ENCODE assay signal across 8 cellular contexts in the genomic region with DNA sequence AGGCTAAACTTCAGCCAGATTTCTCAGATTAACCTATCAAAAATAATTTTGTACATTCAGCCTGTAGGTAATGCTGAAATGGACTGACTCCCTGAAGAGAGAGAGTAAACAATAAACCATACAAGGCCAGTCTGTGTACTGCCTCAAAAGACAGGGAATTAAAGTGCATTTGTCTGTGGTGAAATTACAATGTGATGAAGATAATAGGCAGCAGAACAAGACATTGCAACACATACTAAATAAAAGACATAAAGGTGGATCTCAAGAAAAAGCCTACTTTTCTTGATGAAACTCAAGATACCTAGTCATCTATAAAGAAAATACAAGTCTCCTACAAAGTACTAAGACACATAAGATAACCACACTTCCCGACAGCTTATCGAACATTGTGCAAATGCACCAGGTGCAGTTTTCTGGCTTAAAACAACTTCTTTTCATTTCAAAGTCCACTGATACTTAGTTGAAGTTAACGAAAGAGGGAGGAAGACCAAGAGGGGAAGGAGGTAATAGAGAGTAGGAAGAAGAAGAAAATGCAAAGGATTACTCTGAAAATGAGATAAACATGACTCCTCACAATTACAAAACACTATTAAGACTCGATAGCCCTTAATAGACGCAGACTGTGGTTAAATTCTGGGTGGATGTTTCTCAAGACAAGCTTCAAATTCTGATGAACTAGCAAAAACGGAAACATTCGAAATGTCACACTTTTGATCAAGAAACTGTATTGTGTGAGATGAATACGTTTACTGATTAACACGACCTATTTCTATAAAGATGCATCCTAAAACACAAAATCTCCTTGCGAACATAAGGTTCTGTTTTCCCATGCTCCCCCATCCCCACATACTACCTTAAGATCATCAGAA. TPM values are rescaled to one million over a fixed set of nuclear protein-coding genes. Genes with fewer than 3 reads are reported as not detected.
DNase-seq lines count a peak whose midpoint lies in the region; ATAC-seq and TF ChIP-seq lines count a peak whose summit lies in the region.

No MANE protein-coding gene starts in this region.

- H3K4me1 ChIP-seq in iPS DF 6.9 (ENCODE audit: control insufficient read depth, insufficient read depth, low read length), result no peaks in the 10 kb centered on the region
- H3K4me1 ChIP-seq in subcutaneous abdominal adipose tissue (ENCODE audit: control insufficient read depth in 5 of 5, insufficient read depth in 5 of 5, low read length in 5 of 5), result peaks cover 0 to 55% (median 51%) of the 10 kb centered on the region in 5 donors

- H3K27ac Mint-ChIP-seq in activated CD4-positive, alpha-beta T cell treated with anti-CD3 and anti-CD28 coated beads, Interleukin-2, amount 10 ng/mL, durations not matched to agents 24 days and 14 days, result peak overlapping the region; percentile 74

- peak overlapping the region in 4 of 5 donors; percentile 79 to 94 (median 90) for H3K9ac ChIP-seq in subcutaneous abdominal adipose tissue (ENCODE audit: low read length in 5 of 5)

- H3K36me3 ChIP-seq in iPS DF 6.9 (ENCODE audit: control insufficient read depth, insufficient read depth, low read length) (peaks cover 6% of the 10 kb centered on the region; the same call in 1 of the 2 replicates), subcutaneous abdominal adipose tissue (ENCODE audit: control insufficient read depth in 5 of 5, insufficient read depth in 5 of 5, low read length in 5 of 5) (peaks cover under 1 to 9% (median 7%) of the 10 kb centered on the region in 5 donors)

- no peak for DNase-seq in activated CD4-positive, alpha-beta T cell treated with anti-CD3 and anti-CD28 coated beads, Interleukin-2, amount 10 ng/mL, durations not matched to agents 24 days and 14 days
- no peak for DNase-seq in activated CD4-positive, alpha-beta T cell treated with anti-CD3 and anti-CD28 coated beads for 4 hours
- no peak for DNase-seq in iPS DF 6.9 (ENCODE audit: low read depth, low spot score)
- no peak for DNase-seq in cerebellar nuclear complex (lab: John Stamatoyannopoulos, UW)

- peak overlapping the region; percentile 90 for H3K4me3 Mint-ChIP-seq in activated CD4-positive, alpha-beta T cell treated with anti-CD3 and anti-CD28 coated beads, Interleukin-2, amount 10 ng/mL, durations not matched to agents 24 days and 14 days

- no peak for TF ChIP-seq CTCF in WI38 (IDR thresholded peaks at IDR 0.05; ENCODE audit: low read depth, low read length)

- no peaks in the 10 kb centered on the region for H3K27me3 Mint-ChIP-seq in activated CD4-positive, alpha-beta T cell treated with anti-CD3 and anti-CD28 coated beads, Interleukin-2, amount 10 ng/mL, durations not matched to agents 24 days and 14 days

- H3K27me3 ChIP-seq in iPS DF 6.9 (ENCODE audit: control insufficient read depth, insufficient read depth, low read length) (no peaks in the 10 kb centered on the region), subcutaneous abdominal adipose tissue (ENCODE audit: control insufficient read depth in 5 of 5, insufficient read depth in 4 of 5, low read length in 5 of 5) (no peaks in the 10 kb centered on the region)

- no peaks in the 10 kb centered on the region for H3K9me3 Mint-ChIP-seq in activated CD4-positive, alpha-beta T cell treated with anti-CD3 and anti-CD28 coated beads, Interleukin-2, amount 10 ng/mL, durations not matched to agents 24 days and 14 days

- H3K4me1 Mint-ChIP-seq in activated CD4-positive, alpha-beta T cell treated with anti-CD3 and anti-CD28 coated beads, Interleukin-2, amount 10 ng/mL, durations not matched to agents 24 days and 14 days, result peaks cover 46% of the 10 kb centered on the region

- intact Hi-C loops in activated CD4-positive, alpha-beta T cell treated with anti-CD3 and anti-CD28 coated beads, Interleukin-2, amount 10 ng/mL, durations not matched to agents 24 days and 14 days (cut with micrococcal nuclease), result loop anchor here (2.0 to 10.0 kb wide), 4 partner anchors 63 to 613 kb away; a partner anchor contains a TSS

- H3K9me3 ChIP-seq in iPS DF 6.9 (ENCODE audit: control insufficient read depth, insufficient read depth, low read length) (no peaks in the 10 kb centered on the region), subcutaneous abdominal adipose tissue (ENCODE audit: control insufficient read depth in 5 of 5, low read length in 5 of 5) (no peaks in the 10 kb centered on the region)

- no peak overlapping the region for H3K27ac ChIP-seq in iPS DF 6.9 (ENCODE audit: low read length)
- H3K27ac ChIP-seq in subcutaneous abdominal adipose tissue (ENCODE audit: low read depth, low read length), result peak overlapping the region; percentile 96

- H3K36me3 Mint-ChIP-seq in activated CD4-positive, alpha-beta T cell treated with anti-CD3 and anti-CD28 coated beads, Interleukin-2, amount 10 ng/mL, durations not matched to agents 24 days and 14 days (ENCODE audit: low read depth), result peaks cover 33% of the 10 kb centered on the region

- H3K4me3 ChIP-seq in WI38 (ENCODE audit: low read depth, low read length) (peak overlapping the region; percentile 86), iPS DF 6.9 (ENCODE audit: low read length) (peak overlapping the region; percentile 12; the same call in 1 of the 2 replicates), subcutaneous abdominal adipose tissue (ENCODE audit: low read depth in 1 of 5, low read length in 5 of 5) (peak overlapping the region; percentile 10 to 84 (median 68))

- ATAC-seq in activated CD4-positive, CD25-positive, alpha-beta regulatory T cell treated with anti-CD3 and anti-CD28 coated beads, Interleukin-2, amount 50 U/mL, for 24 hours, result no peak
- no peak for ATAC-seq in GM19452 (IDR thresholded peaks at IDR 0.05; ENCODE audit: unreplicated experiment)

- no CpG with 5 or more reads among the region's 10 CpGs for WGBS in iPS DF 6.9 (ENCODE audit: insufficient coverage, insufficient read length)

RNA-seq across cellular contexts. Expression of a gene that starts 2.0 kb away (rescaled TPM):
- total RNA-seq in activated CD4-positive, alpha-beta T cell treated with anti-CD3 and anti-CD28 coated beads, Interleukin-2, amount 10 ng/mL, durations not matched to agents 24 days and 14 days, result 229 and 235 TPM in 2 replicates

RNA-seq across cellular contexts. Expression of a gene that starts 27.6 kb away (rescaled TPM):
- 5.2 TPM in 2 replicates for total RNA-seq in activated CD4-positive, alpha-beta T cell treated with anti-CD3 and anti-CD28 coated beads, Interleukin-2, amount 10 ng/mL, durations not matched to agents 24 days and 14 days

Comparison
In these comparisons a context has a peak if more than half of its experiments do, and no peak if none do; other contexts are left out.
1. H3K4me3 ChIP-seq: peak in every context shown above with its lines; median percentile 86 in WI38; 68 in subcutaneous abdominal adipose tissue; 12 in iPS DF 6.9.